Comparison of ENCODE assay signal across 8 cellular contexts in genomic region chr1:32372149-32372756, GRCh38. TPM values are rescaled to one million over a fixed set of nuclear protein-coding genes. Genes with fewer than 3 reads are reported as not detected.
DNase-seq lines count a peak whose midpoint lies in the region; ATAC-seq lines count a peak whose summit lies in the region.

No MANE protein-coding gene starts in this region.

- no peak for ATAC-seq in HG02642 (IDR thresholded peaks at IDR 0.05; ENCODE audit: poor library complexity, unreplicated experiment)

- peak; percentile 36 for DNase-seq in stimulated activated CD4-positive, alpha-beta T cell treated with anti-CD3 and anti-CD28 coated beads, Interleukin-4, amount 100 ng/mL, for 24 hours
- DNase-seq in stimulated activated CD4-positive, alpha-beta T cell treated with anti-CD3 and anti-CD28 coated beads, Interleukin-2, amount 100 ng/mL, for 24 hours, result no peak
- DNase-seq in UCSD-AML1 (lab: John Stamatoyannopoulos, UW; ENCODE audit: unreplicated experiment) (peak; percentile 66), dermis blood vessel endothelial cell (peak; percentile 22), islet precursor cell (no peak), SIG-M5 treated with dmso at 0.1 percent for 504 hours (lab: John Stamatoyannopoulos, UW; ENCODE audit: unreplicated experiment) (no peak), HT-29 (ENCODE audit: low spot score) (no peak)

RNA-seq across cellular contexts. Expression of gene TSSK3, which starts 9.9 kb away (rescaled TPM):
- total RNA-seq in dermis blood vessel endothelial cell, result 0.14 TPM in 1 of 2 replicates, not detected in the other
- total RNA-seq in HT-29 (2014; rRNA removed; shearing (Covaris generic)), result 0.08 and 1.8 TPM in 2 replicates

RNA-seq across cellular contexts. Expression of gene FAM229A, which starts 10.0 kb away (rescaled TPM):
- 0.88 and 2.0 TPM in 2 replicates for total RNA-seq in dermis blood vessel endothelial cell
- 2.6 and 12.4 TPM in 2 replicates for total RNA-seq in HT-29 (2014; rRNA removed; shearing (Covaris generic))

RNA-seq across cellular contexts. Expression of gene BSDC1, which starts 22.0 kb away (rescaled TPM):
- total RNA-seq in dermis blood vessel endothelial cell, result 61.5 and 75.7 TPM in 2 replicates
- total RNA-seq in HT-29 (2014; rRNA removed; shearing (Covaris generic)), result 48.3 and 54.4 TPM in 2 replicates

RNA-seq across cellular contexts. Expression of gene MARCKSL1, which starts 36.2 kb away (rescaled TPM):
- 129 and 147 TPM in 2 replicates for total RNA-seq in dermis blood vessel endothelial cell
- 384 TPM in 2 replicates for total RNA-seq in HT-29 (2014; rRNA removed; shearing (Covaris generic))

Comparison
In these comparisons a context has a peak if more than half of its experiments do, and no peak if none do; other contexts are left out.
1. DNase-seq: peak in stimulated activated CD4-positive, alpha-beta T cell treated with anti-CD3 and anti-CD28 coated beads, Interleukin-4, amount 100 ng/mL, for 24 hours (single experiment), UCSD-AML1 (single experiment) and dermis blood vessel endothelial cell (single experiment); none in stimulated activated CD4-positive, alpha-beta T cell treated with anti-CD3 and anti-CD28 coated beads, Interleukin-2, amount 100 ng/mL, for 24 hours (0 of 2), islet precursor cell (single experiment), SIG-M5 treated with dmso at 0.1 percent for 504 hours (single experiment) and HT-29 (single experiment).